Comparison of ENCODE assay signal across 9 cellular contexts in genomic region chr1:201696217-201696761, GRCh38.
DNase-seq lines count a peak whose midpoint lies in the region; ATAC-seq, FAIRE-seq and TF ChIP-seq lines count a peak whose summit lies in the region.
"Had no signal": no experiment of that assay in that cellular context is flagged by ENCODE, and none has a peak within 500 bp of the region (broad histone marks: within the 10 kb centered on the region; RNA-seq: fewer than 3 reads in every experiment).

No MANE protein-coding gene starts in this region.

- no peak overlapping the region for H3K27ac Mint-ChIP-seq in CD14-positive monocyte

- H3K4me3 Mint-ChIP-seq in CD14-positive monocyte, result no peak overlapping the region

- no peaks in the 10 kb centered on the region for H3K4me1 Mint-ChIP-seq in CD14-positive monocyte

- intact Hi-C loops in Right ventricle myocardium inferior (cut with DNase I), result loop anchor here (5.0 kb wide), 1 partner anchor 44 kb away; no protein-coding TSS in a partner anchor
- intact Hi-C loops in CD14-positive monocyte (cut with micrococcal nuclease), result no loop called here

- ATAC-seq in Right ventricle myocardium inferior (peak; percentile 88), GM21786 (IDR thresholded peaks at IDR 0.05; ENCODE audit: unreplicated experiment) (no peak)

- H3K9me3 Mint-ChIP-seq in CD14-positive monocyte, result peaks cover 0 to 6% (median 0%) of the 10 kb centered on the region in 7 donors

- TF ChIP-seq CTCF in VCaP (conservative IDR thresholded peaks at IDR 0.05) (no peak), CD14-positive monocyte (IDR thresholded peaks at IDR 0.05) (no peak), D721Med (IDR thresholded peaks at IDR 0.05; ENCODE audit: insufficient read depth, missing control alignments) (no peak)

- DNase-seq in Daoy (ENCODE audit: low read depth) (peak; percentile 94), Right ventricle myocardium inferior (ENCODE audit: missing footprints) (peak; percentile 91), renal cortical epithelial cell (ENCODE audit: low read depth) (peak; percentile 36), CD14-positive monocyte (ENCODE audit: low spot score) (no peak), D721Med (ENCODE audit: insufficient read length, low spot score) (no peak)
- DNase-seq in activated CD8-positive, alpha-beta memory T cell treated with anti-CD3 and anti-CD28 coated beads, Interleukin-2, amount 50 U/mL, for 4 hours, result no peak

- peak overlapping the region; percentile 81 for H3K27ac ChIP-seq in VCaP
- H3K27ac ChIP-seq: epithelial cell of prostate had no signal

- no peaks in the 10 kb centered on the region for H3K36me3 Mint-ChIP-seq in CD14-positive monocyte

- peaks cover 0 to under 1% (median 0%) of the 10 kb centered on the region in 3 donors for H3K27me3 Mint-ChIP-seq in CD14-positive monocyte (ENCODE audit: low read depth in 3 of 3)

- FAIRE-seq in D721Med (lab: Jason Lieb, UNC), result no peak

Comparison
In these comparisons a context has a peak if more than half of its experiments do, and no peak if none do; other contexts are left out.
1. DNase-seq: peak in Daoy (single experiment), Right ventricle myocardium inferior (single experiment) and renal cortical epithelial cell (single experiment); none in CD14-positive monocyte (single experiment), activated CD8-positive, alpha-beta memory T cell treated with anti-CD3 and anti-CD28 coated beads, Interleukin-2, amount 50 U/mL, for 4 hours (single experiment) and D721Med (single experiment).